Comparison of ENCODE assay signal across 11 cellular contexts in genomic region chr5:98791928-98792580, GRCh38.
"Had no signal": no experiment of that assay in that cellular context is flagged by ENCODE, and none has a peak within 500 bp of the region (broad histone marks: within the 10 kb centered on the region; RNA-seq: fewer than 3 reads in every experiment).

No MANE protein-coding gene starts in this region.

- FAIRE-seq: bronchial epithelial cell had no signal

- ATAC-seq: stimulated activated naive CD8-positive, alpha-beta T cell treated with anti-CD3 and anti-CD28 coated beads, Interleukin-15, Interleukin-2, amounts not matched to agents 100 U/mL and 50 U/mL, for 24 hours; T-helper 17 cell had no signal

- H3K4me3 Mint-ChIP-seq: activated CD4-positive, alpha-beta T cell treated with anti-CD3 and anti-CD28 coated beads, Interleukin-2, amount 10 ng/mL, durations not matched to agents 7 days and 5 days; activated naive CD8-positive, alpha-beta T cell; T-helper 17 cell had no signal

- H3K9me3 ChIP-seq: right lobe of liver, testis had no signal

- H3K27me3 Mint-ChIP-seq: activated CD4-positive, alpha-beta T cell treated with anti-CD3 and anti-CD28 coated beads, Interleukin-2, amount 10 ng/mL, durations not matched to agents 7 days and 5 days; activated naive CD8-positive, alpha-beta T cell; T-helper 17 cell had no signal

- DNase-seq: activated CD4-positive, alpha-beta T cell treated with anti-CD3 and anti-CD28 coated beads, Interleukin-2, amount 10 ng/mL, durations not matched to agents 7 days and 5 days; activated CD4-positive, CD25-positive, alpha-beta regulatory T cell; activated effector memory CD4-positive, alpha-beta T cell treated with Interleukin-2 at 50 U/mL for 16 hours; amygdala; right lobe of liver; stimulated activated CD4-positive, alpha-beta T cell treated with anti-CD3 and anti-CD28 coated beads, Interleukin-2, amount 100 ng/mL, for 24 hours; stimulated activated naive CD8-positive, alpha-beta T cell treated with anti-CD3 and anti-CD28 coated beads, Interleukin-15, Interleukin-2, amounts not matched to agents 100 U/mL and 50 U/mL, for 24 hours; T-helper 17 cell; testis had no signal

- H3K36me3 Mint-ChIP-seq: activated naive CD8-positive, alpha-beta T cell had no signal

- H3K27ac Mint-ChIP-seq: activated CD4-positive, alpha-beta T cell treated with anti-CD3 and anti-CD28 coated beads, Interleukin-2, amount 10 ng/mL, durations not matched to agents 7 days and 5 days; activated naive CD8-positive, alpha-beta T cell; T-helper 17 cell had no signal

- H3K27me3 ChIP-seq: right lobe of liver, testis had no signal

- H3K4me1 Mint-ChIP-seq: activated CD4-positive, alpha-beta T cell treated with anti-CD3 and anti-CD28 coated beads, Interleukin-2, amount 10 ng/mL, durations not matched to agents 7 days and 5 days had no signal

- H3K4me1 ChIP-seq: testis had no signal

- H3K9me3 Mint-ChIP-seq: activated CD4-positive, alpha-beta T cell treated with anti-CD3 and anti-CD28 coated beads, Interleukin-2, amount 10 ng/mL, durations not matched to agents 7 days and 5 days had no signal

- H3K27ac ChIP-seq: right lobe of liver, testis had no signal

- H3K4me3 ChIP-seq: right lobe of liver, testis had no signal
